ENCODE assay signal across 8 cellular contexts in genomic region chr16:3020247-3020603, GRCh38. TPM values are rescaled to one million over a fixed set of nuclear protein-coding genes. Genes with fewer than 3 reads are reported as not detected.
DNase-seq lines count a peak whose midpoint lies in the region; ATAC-seq and TF ChIP-seq lines count a peak whose summit lies in the region.

A gene with protein sequence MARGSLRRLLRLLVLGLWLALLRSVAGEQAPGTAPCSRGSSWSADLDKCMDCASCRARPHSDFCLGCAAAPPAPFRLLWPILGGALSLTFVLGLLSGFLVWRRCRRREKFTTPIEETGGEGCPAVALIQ (plus strand): TSS chr16:3020368. CDS start chr16:3020398, 30 bp downstream.

- no peak within 1 kb of the TSS for H2AK5ac ChIP-seq in H9 (ENCODE audit: insufficient read length, low read length)

- H2BK20ac ChIP-seq in H9 (ENCODE audit: low read depth, low read length, poor library complexity, severe bottlenecking) = no peak within 1 kb of the TSS

- peaks cover 5% of the 10 kb centered on the region for H3K27me3 Mint-ChIP-seq in CD8-positive, alpha-beta T cell (ENCODE audit: low read depth)
- H3K27me3 Mint-ChIP-seq in H9 (ENCODE audit: low read depth) (peaks cover 7% of the 10 kb centered on the region; the same call in 1 of the 2 replicates), naive B cell (peaks cover 0 to 18% (median 4%) of the 10 kb centered on the region in 3 donors)

- H2BK5ac ChIP-seq in H9 (ENCODE audit: insufficient read length, low read length) = no peak within 1 kb of the TSS

- no peak within 1 kb of the TSS for H4K5ac ChIP-seq in H9 (ENCODE audit: insufficient read length, low read depth, low read length)

- no peak for ATAC-seq in CD8-positive, alpha-beta T cell
- peak; percentile 3 for ATAC-seq in PC-3
- ATAC-seq in naive B cell (ENCODE audit: low read depth in 2 of 2) = peak; percentile 17 to 23
- no peak for ATAC-seq in GM18520 (IDR thresholded peaks at IDR 0.05; ENCODE audit: unreplicated experiment)

- POLR2A ChIA-PET in CD8-positive, alpha-beta T cell (lab: Charles Lee) = interaction anchor here (0.6 to 3.5 kb wide), 8 partner anchors 11 to 138 kb away, joined by 3 to 18 read pairs (median 4); no protein-coding TSS in a partner anchor
- POLR2A ChIA-PET in PC-3 (lab: Charles Lee; ENCODE audit: unreplicated experiment) = interaction anchor here (0.6 to 1.7 kb wide), 7 partner anchors 8 to 1606 kb away, joined by 3 to 18 read pairs (median 5); partner anchors contain the start of genes NUBP2 and SPSB3

- no peak within 1 kb of the TSS for H2BK15ac ChIP-seq in H9 (ENCODE audit: low read depth, low read length)

- DNase-seq in CD8-positive, alpha-beta T cell = peak in 6 of 7 experiments; percentile 53 to 78 (median 60)
- peak; percentile 83 for DNase-seq in H9
- DNase-seq in PC-3 = peak; percentile 79
- DNase-seq in activated T-helper 1 cell treated with anti-CD3 and anti-CD28 coated beads, Interleukin-2, amount 50 U/mL, for 16 hours (ENCODE audit: low read depth in 1 of 2, low spot score in 1 of 2) = peak; percentile 24 to 56
- DNase-seq in fibroblast of gingiva (ENCODE audit: low read depth) = peak; percentile 61
- DNase-seq in naive B cell = peak; percentile 67

- no peaks in the 10 kb centered on the region for H4K20me1 ChIP-seq in H9 (ENCODE audit: control insufficient read depth, insufficient read depth, insufficient read length)
- no peaks in the 10 kb centered on the region for H4K20me1 ChIP-seq in PC-3 (ENCODE audit: low read length)

- H4K91ac ChIP-seq in H9 (ENCODE audit: insufficient read length, low read depth, low read length) = no peak within 1 kb of the TSS

- H3K4me1 ChIP-seq in CD8-positive, alpha-beta T cell (ENCODE audit: insufficient read depth, low read length) = peaks cover 60% of the 10 kb centered on the region
- H3K4me1 ChIP-seq in H9 (ENCODE audit: insufficient read depth, low read length) (peaks cover 2% of the 10 kb centered on the region; the same call in 1 of the 2 replicates), PC-3 (ENCODE audit: insufficient read depth, low read length) (peaks cover 18% of the 10 kb centered on the region), subcutaneous abdominal adipose tissue (ENCODE audit: control insufficient read depth in 5 of 5, insufficient read depth in 5 of 5, low read length in 5 of 5) (peaks cover 4 to 53% (median 45%) of the 10 kb centered on the region in 5 donors)

- H3K23ac ChIP-seq in H9 (ENCODE audit: insufficient read length, low read depth, low read length) = no peak within 1 kb of the TSS

- no peak within 1 kb of the TSS for H4K8ac ChIP-seq in H9 (replicated peaks; ENCODE audit: insufficient read length, low read depth, low read length)

- H3K27ac ChIP-seq in CD8-positive, alpha-beta T cell (ENCODE audit: low read depth, low read length) = peak within 1 kb of the TSS; percentile 12
- H3K27ac ChIP-seq in H9 (ENCODE audit: insufficient read length, low read depth, low read length) (peak within 1 kb of the TSS; percentile 64), PC-3 (ENCODE audit: low read length) (peak within 1 kb of the TSS; percentile 100), subcutaneous abdominal adipose tissue (ENCODE audit: low read depth, low read length) (peak within 1 kb of the TSS; percentile 93)

- H3K18ac ChIP-seq in H9 (ENCODE audit: insufficient read length, low read depth, low read length) = peak within 1 kb of the TSS; percentile 89

- H3K9me3 ChIP-seq in CD8-positive, alpha-beta T cell (ENCODE audit: low read length) = no peaks in the 10 kb centered on the region
- H3K9me3 ChIP-seq in H9 (ENCODE audit: control insufficient read depth, low read depth, low read length) (no peaks in the 10 kb centered on the region), PC-3 (ENCODE audit: low read length) (no peaks in the 10 kb centered on the region), subcutaneous abdominal adipose tissue (ENCODE audit: control insufficient read depth in 5 of 5, low read length in 5 of 5) (no peaks in the 10 kb centered on the region)

- WGBS in H9 (ENCODE audit: extremely low coverage, insufficient read length, low lambda C conversion rate) = no CpG with 5 or more reads among the region's 49 CpGs

- H3K36me3 ChIP-seq in CD8-positive, alpha-beta T cell (ENCODE audit: insufficient read depth, low read length) = no peaks in the 10 kb centered on the region
- H3K36me3 ChIP-seq in PC-3 (ENCODE audit: low read depth, low read length) (peaks cover 10% of the 10 kb centered on the region), subcutaneous abdominal adipose tissue (ENCODE audit: control insufficient read depth in 5 of 5, insufficient read depth in 5 of 5, low read length in 5 of 5) (no peaks in the 10 kb centered on the region)

- no peak within 1 kb of the TSS for H2BK12ac ChIP-seq in H9 (ENCODE audit: insufficient read length, low read depth, low read length)

- no peaks in the 10 kb centered on the region for H3K9me2 ChIP-seq in PC-3 (replicated peaks; ENCODE audit: low read length)

- H2BK120ac ChIP-seq in H9 (ENCODE audit: low read depth, low read length, poor library complexity, severe bottlenecking) = no peak within 1 kb of the TSS

- peaks cover 6% of the 10 kb centered on the region for H3K36me3 Mint-ChIP-seq in CD8-positive, alpha-beta T cell
- H3K36me3 Mint-ChIP-seq in H9 (ENCODE audit: insufficient read depth in 1 of 3, low read depth in 3 of 3) (peaks cover 17 to 37% (median 25%) of the 10 kb centered on the region in 3 experiments), naive B cell (no peaks in the 10 kb centered on the region)

- intact Hi-C loops in CD8-positive, alpha-beta T cell (cut with DNase I, micrococcal nuclease) = loop anchor here (1.0 to 5.0 kb wide), 5 partner anchors 16 to 482 kb away; partner anchors contain the start of genes CLUAP1 (in 1 of the 2), PAQR4 (in 1 of the 2), ZNF174 (in 1 of the 2) and ZSCAN32 (in 1 of the 2)
- intact Hi-C loops in PC-3 (cut with micrococcal nuclease) = no loop called here

- BruUV-seq in PC-3 (replicated peaks; lab: Mats Ljungman, UMichigan) = no TSS peak

- H3K79me2 ChIP-seq in H9 (ENCODE audit: insufficient read depth, low read length) (peaks cover 9% of the 10 kb centered on the region; the same call in 1 of the 2 replicates), PC-3 (ENCODE audit: low read length) (peaks cover 12% of the 10 kb centered on the region)

- no peaks in the 10 kb centered on the region for H3K9me3 Mint-ChIP-seq in CD8-positive, alpha-beta T cell
- H3K9me3 Mint-ChIP-seq in H9 (no peaks in the 10 kb centered on the region; a peak in 2 of 5 replicates), naive B cell (peaks cover 0 to 4% (median 0%) of the 10 kb centered on the region in 7 donors)

- no peak within 1 kb of the TSS for H3T11ph ChIP-seq in H9 (ENCODE audit: low read length)

- TF ChIP-seq CTCF in CD8-positive, alpha-beta T cell (IDR thresholded peaks at IDR 0.05) = no peak
- TF ChIP-seq CTCF in H9 (conservative IDR thresholded peaks at IDR 0.05) = 0 out of 3 replicates have a peak, but pooled peaks have one; percentile 11
- TF ChIP-seq CTCF in PC-3 (conservative IDR thresholded peaks at IDR 0.05; ENCODE audit: low read depth, low read length) = no peak

- H3K27me3 ChIP-seq in CD8-positive, alpha-beta T cell (ENCODE audit: insufficient read depth, low read length) = peaks cover 3% of the 10 kb centered on the region
- H3K27me3 ChIP-seq in H9 (ENCODE audit: insufficient read depth, low read length) (no peaks in the 10 kb centered on the region), PC-3 (ENCODE audit: low read length) (no peaks in the 10 kb centered on the region), subcutaneous abdominal adipose tissue (ENCODE audit: control insufficient read depth in 5 of 5, insufficient read depth in 4 of 5, low read length in 5 of 5) (peaks cover 6 to 19% (median 10%) of the 10 kb centered on the region in 5 donors)

- peak within 1 kb of the TSS; percentile 95 for H3K27ac Mint-ChIP-seq in CD8-positive, alpha-beta T cell
- H3K27ac Mint-ChIP-seq in H9 (peak within 1 kb of the TSS; percentile 98 to 100 (median 99)), naive B cell (peak within 1 kb of the TSS; percentile 59 to 87 (median 84))

- no peak within 1 kb of the TSS for H3K56ac ChIP-seq in H9 (ENCODE audit: insufficient read length, low read depth, low read length)

- peaks cover 49% of the 10 kb centered on the region for H3K4me1 Mint-ChIP-seq in CD8-positive, alpha-beta T cell (ENCODE audit: low read depth)
- H3K4me1 Mint-ChIP-seq in H9 = peaks cover 34 to 64% of the 10 kb centered on the region in 2 experiments
- peaks cover 36 to 54% (median 54%) of the 10 kb centered on the region in 3 donors for H3K4me1 Mint-ChIP-seq in naive B cell

- peak within 1 kb of the TSS; percentile 54 for H3K4me3 ChIP-seq in CD8-positive, alpha-beta T cell (ENCODE audit: low read depth, low read length)
- H3K4me3 ChIP-seq in PC-3 (ENCODE audit: low read length) (peak within 1 kb of the TSS; percentile 94), subcutaneous abdominal adipose tissue (ENCODE audit: low read depth in 1 of 5, low read length in 5 of 5) (peak within 1 kb of the TSS; percentile 70 to 90 (median 82))

- H3F3A ChIP-seq in PC-3 (ENCODE audit: low read length, unreplicated experiment) = no peaks in the 10 kb centered on the region

- peaks cover 33% of the 10 kb centered on the region for H3K23me2 ChIP-seq in H9 (ENCODE audit: insufficient read length, low read depth, low read length, poor library complexity, severe bottlenecking)

- peak within 1 kb of the TSS; percentile 87 for H3K14ac ChIP-seq in H9 (ENCODE audit: insufficient read depth, low read length)

- H3K4me2 ChIP-seq in H9 (ENCODE audit: insufficient read depth, insufficient read length, low read length) (peak within 1 kb of the TSS; percentile 51), PC-3 (ENCODE audit: low read length) (peak within 1 kb of the TSS; percentile 99)

- peak within 1 kb of the TSS; percentile 95 for H3K4me3 Mint-ChIP-seq in CD8-positive, alpha-beta T cell
- H3K4me3 Mint-ChIP-seq in H9 = peak within 1 kb of the TSS; percentile 93 to 96
- peak within 1 kb of the TSS; percentile 82 to 95 (median 88) for H3K4me3 Mint-ChIP-seq in naive B cell

- H3K79me1 ChIP-seq in H9 (ENCODE audit: insufficient read depth, low read depth, low read length, poor library complexity, severe bottlenecking) = no peaks in the 10 kb centered on the region

- CTCF ChIA-PET in CD8-positive, alpha-beta T cell (lab: Charles Lee) = interaction anchor here (0.9 to 2.5 kb wide), 7 partner anchors 9 to 109 kb away, joined by 3 to 8 read pairs (median 5); no protein-coding TSS in a partner anchor
- CTCF ChIA-PET in PC-3 (lab: Charles Lee) = interaction anchor here (0.6 to 1.2 kb wide), 4 partner anchors 8 to 1678 kb away, joined by 3 to 5 read pairs (median 4); no protein-coding TSS in a partner anchor

- H3K9ac ChIP-seq in H9 (ENCODE audit: extremely low read depth, insufficient read length, low read length) = peak within 1 kb of the TSS; percentile 76
- H3K9ac ChIP-seq in PC-3 (ENCODE audit: low read length) = peak within 1 kb of the TSS; percentile 91
- H3K9ac ChIP-seq in subcutaneous abdominal adipose tissue (ENCODE audit: low read length in 5 of 5) = peak within 1 kb of the TSS; percentile 66 to 96 (median 92)

- no peak within 1 kb of the TSS for H2AFZ ChIP-seq in H9 (ENCODE audit: low read length)
- H2AFZ ChIP-seq in PC-3 (ENCODE audit: low read length) = peak within 1 kb of the TSS; percentile 79

- no peak within 1 kb of the TSS; the same call in 1 of the 2 replicates for H3K4ac ChIP-seq in H9 (ENCODE audit: low read depth, low read length)

RNA-seq across cellular contexts. Expression of the gene that starts here (rescaled TPM):
- 1 to 10 TPM; 2.0 to 2.5 TPM for total RNA-seq in CD8-positive, alpha-beta T cell
- total RNA-seq in H9 (2021) (147 and 148 TPM in 2 replicates), PC-3 (2014; rRNA removed) (667 and 713 TPM in 2 replicates)
- not detected for polyA plus RNA-seq in naive B cell (ENCODE audit: low read depth in 6 of 6)

Comparison
In these comparisons a context has a peak if more than half of its experiments do, and no peak if none do; other contexts are left out.
1. RNA of the gene that starts here (total RNA-seq): 667 to 713 TPM in PC-3 and 147 to 148 TPM in H9; 2.0 to 2.5 TPM in CD8-positive, alpha-beta T cell; every median in the first group is over 10 times any median in the second.
2. Peak in DNase-seq and ATAC-seq in naive B cell; RNA of the gene not detected or under 1 TPM.
3. H3K27ac ChIP-seq: peak in every context shown above with its lines; median percentile 100 in PC-3; 93 in subcutaneous abdominal adipose tissue; 64 in H9; 12 in CD8-positive, alpha-beta T cell.
4. Peak in every context shown above with its lines, with median percentiles within 50 percentile points of each other: DNase-seq, H3K4me3 ChIP-seq, H3K27ac Mint-ChIP-seq, H3K4me3 Mint-ChIP-seq and H3K9ac ChIP-seq.